Comparison of ENCODE assay signal across 8 cellular contexts in genomic region chr2:47905454-47906260, GRCh38. TPM values are rescaled to one million over a fixed set of nuclear protein-coding genes. Genes with fewer than 3 reads are reported as not detected.
DNase-seq lines count a peak whose midpoint lies in the region; ATAC-seq and TF ChIP-seq lines count a peak whose summit lies in the region.

No MANE protein-coding gene starts in this region.

- peak overlapping the region; percentile 79 for H3K9ac ChIP-seq in endocrine pancreas (ENCODE audit: control insufficient read depth, insufficient read depth, low read length)

- H3K36me3 ChIP-seq in endocrine pancreas (ENCODE audit: control insufficient read depth, insufficient read depth, low read length), result no peaks in the 10 kb centered on the region

- ATAC-seq in GM18502 (IDR thresholded peaks at IDR 0.05; ENCODE audit: poor library complexity, unreplicated experiment) (peak; percentile 11), HG02840 (IDR thresholded peaks at IDR 0.05; ENCODE audit: low FRiP score, unreplicated experiment) (peak; percentile 17)

- no peaks in the 10 kb centered on the region for H3K9me3 Mint-ChIP-seq in mesothelial cell of epicardium

- H3K36me3 Mint-ChIP-seq in mesothelial cell of epicardium, result no peaks in the 10 kb centered on the region

- no peak for TF ChIP-seq CTCF in mesothelial cell of epicardium (IDR thresholded peaks at IDR 0.05; ENCODE audit: unreplicated experiment)

- peak overlapping the region; percentile 84 for H3K4me3 Mint-ChIP-seq in mesothelial cell of epicardium

- H3K4me1 Mint-ChIP-seq in mesothelial cell of epicardium, result peaks cover 26% of the 10 kb centered on the region

- H3K4me3 ChIP-seq in endocrine pancreas (ENCODE audit: control insufficient read depth, insufficient read depth, low read length), result peak overlapping the region; percentile 31

- DNase-seq in NCI-H524 treated with DMSO at 0.1 percent for 48 hours (lab: John Stamatoyannopoulos, UW) (peak; percentile 76), mesothelial cell of epicardium (ENCODE audit: low spot score in 2 of 2, unreplicated experiment in 2 of 2) (peak; percentile 55 to 76), COLO829 (ENCODE audit: low spot score) (no peak)
- peak; percentile 9 for DNase-seq in activated CD8-positive, alpha-beta memory T cell treated with anti-CD3 and anti-CD28 coated beads, Interleukin-2, amount 50 U/mL, for 1 hour (ENCODE audit: extremely low read depth)
- DNase-seq in stimulated activated CD8-positive, alpha-beta memory T cell treated with anti-CD3 and anti-CD28 coated beads, Interleukin-4, amount 100 ng/mL, for 24 hours (ENCODE audit: low read depth), result peak; percentile 38

- peaks cover 6% of the 10 kb centered on the region for H3K4me1 ChIP-seq in endocrine pancreas (ENCODE audit: control insufficient read depth, insufficient read depth, low read length)

- H3K27me3 Mint-ChIP-seq in mesothelial cell of epicardium (ENCODE audit: low read depth), result no peaks in the 10 kb centered on the region

- no peaks in the 10 kb centered on the region for H3K9me3 ChIP-seq in endocrine pancreas (ENCODE audit: control insufficient read depth, low read length)

- no peaks in the 10 kb centered on the region for H3K27me3 ChIP-seq in endocrine pancreas (ENCODE audit: control insufficient read depth, insufficient read depth, low read length)

- peak overlapping the region; percentile 97 for H3K27ac Mint-ChIP-seq in mesothelial cell of epicardium

RNA-seq across cellular contexts. Expression of gene FBXO11, which starts 0.6 kb away (rescaled TPM):
- 91.4 to 102 TPM (median 96.6 TPM) in 3 replicates for total RNA-seq in mesothelial cell of epicardium
